In the genomic region with DNA sequence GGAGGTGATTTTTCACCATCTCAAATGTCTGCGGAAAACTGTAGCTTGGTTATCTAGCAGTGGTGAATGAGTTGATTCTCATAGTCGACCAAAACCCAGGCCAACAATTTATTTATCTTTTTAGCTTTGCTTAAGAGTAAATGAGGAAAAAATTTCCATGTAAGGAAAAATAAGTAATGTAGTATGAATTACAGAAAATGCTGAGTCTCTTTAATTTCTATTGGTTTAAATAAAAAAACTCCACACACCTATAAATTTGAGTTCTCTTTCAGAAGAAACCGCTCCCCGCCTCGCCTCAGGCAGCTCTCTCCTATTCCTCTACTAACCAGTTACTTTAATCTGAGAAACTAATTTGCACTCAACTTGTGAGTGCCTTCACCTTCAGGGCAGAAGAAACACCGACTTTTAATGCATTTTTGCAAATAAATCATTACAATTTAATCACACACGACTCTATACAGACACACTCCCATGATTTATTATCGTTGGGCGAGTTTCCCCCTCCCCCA, we compare ENCODE assay signal across 8 cellular contexts. TPM values are rescaled to one million over a fixed set of nuclear protein-coding genes. Genes with fewer than 3 reads are reported as not detected.
A peak's percentile ranks its signal among the peaks of the same experiment; 100 is the strongest.
DNase-seq lines count a peak whose midpoint lies in the region; ATAC-seq and TF ChIP-seq lines count a peak whose summit lies in the region.

No MANE protein-coding gene starts in this region.

- peaks cover 6% of the 10 kb centered on the region for H3K9me3 Mint-ChIP-seq in central memory CD8-positive, alpha-beta T cell
- H3K9me3 Mint-ChIP-seq in naive thymus-derived CD4-positive, alpha-beta T cell = peaks cover 0 to 29% (median 12%) of the 10 kb centered on the region in 11 donors

- CTCF ChIA-PET in naive thymus-derived CD4-positive, alpha-beta T cell (lab: Charles Lee) = no interaction called here
- CTCF ChIA-PET in GM10248 (lab: Yijun Ruan, JAX) = interaction anchor here (1.1 to 4.6 kb wide), 5 partner anchors 11 to 503 kb away, joined by 3 to 22 read pairs (median 4); no protein-coding TSS in a partner anchor

- peak overlapping the region; percentile 98 for H3K4me3 Mint-ChIP-seq in central memory CD8-positive, alpha-beta T cell
- H3K4me3 Mint-ChIP-seq in naive thymus-derived CD4-positive, alpha-beta T cell = peak overlapping the region; percentile 91 to 100 (median 98)

- peaks cover 26 to 37% of the 10 kb centered on the region in 2 donors for H3K4me1 ChIP-seq in naive thymus-derived CD4-positive, alpha-beta T cell (ENCODE audit: control insufficient read depth in 2 of 2, insufficient read depth in 2 of 2, low read length in 2 of 2)

- H3K27ac Mint-ChIP-seq in central memory CD8-positive, alpha-beta T cell (ENCODE audit: low read depth) = peak overlapping the region; percentile 92
- peak overlapping the region; percentile 61 to 96 (median 88) for H3K27ac Mint-ChIP-seq in naive thymus-derived CD4-positive, alpha-beta T cell

- peaks cover 65% of the 10 kb centered on the region for H3K4me1 Mint-ChIP-seq in central memory CD8-positive, alpha-beta T cell
- peaks cover 43 to 84% (median 66%) of the 10 kb centered on the region in 7 donors for H3K4me1 Mint-ChIP-seq in naive thymus-derived CD4-positive, alpha-beta T cell

- peaks cover 41% of the 10 kb centered on the region for H3K27me3 Mint-ChIP-seq in central memory CD8-positive, alpha-beta T cell
- H3K27me3 Mint-ChIP-seq in naive thymus-derived CD4-positive, alpha-beta T cell = peaks cover 39 to 51% (median 46%) of the 10 kb centered on the region in 5 donors

- peaks cover 22% of the 10 kb centered on the region for H3K36me3 Mint-ChIP-seq in central memory CD8-positive, alpha-beta T cell (ENCODE audit: insufficient read depth)
- peaks cover 4 to 30% (median 23%) of the 10 kb centered on the region in 5 donors for H3K36me3 Mint-ChIP-seq in naive thymus-derived CD4-positive, alpha-beta T cell

- H3K27ac ChIP-seq in naive thymus-derived CD4-positive, alpha-beta T cell (ENCODE audit: low read depth, low read length) = no peak overlapping the region

- peaks cover 0 to 3% (median 0%) of the 10 kb centered on the region in 3 experiments for H3K36me3 ChIP-seq in naive thymus-derived CD4-positive, alpha-beta T cell (ENCODE audit: control insufficient read depth in 2 of 3, insufficient read depth in 3 of 3, low read length in 3 of 3)

- peaks cover 18 to 38% of the 10 kb centered on the region in 2 donors for H3K27me3 ChIP-seq in naive thymus-derived CD4-positive, alpha-beta T cell (ENCODE audit: control insufficient read depth in 2 of 2, insufficient read depth in 2 of 2, low read length in 2 of 2)

- H3K4me3 ChIP-seq in naive thymus-derived CD4-positive, alpha-beta T cell (ENCODE audit: low read length) = peak overlapping the region; percentile 90

- TF ChIP-seq CTCF in GM10248 (IDR thresholded peaks at IDR 0.05; ENCODE audit: control extremely low read depth, extremely low read depth, low read depth, missing control alignments) = no peak

- DNase-seq in NCI-H146 treated with DMSO at 0.1 percent for 48 hours (lab: John Stamatoyannopoulos, UW; ENCODE audit: unreplicated experiment) = peak; percentile 68
- DNase-seq in NCI-H146 (lab: John Stamatoyannopoulos, UW) = no peak
- DNase-seq in central memory CD8-positive, alpha-beta T cell (ENCODE audit: low spot score in 2 of 2) = no peak
- DNase-seq in naive thymus-derived CD4-positive, alpha-beta T cell = no peak
- no peak for DNase-seq in germinal center (ENCODE audit: low spot score)
- DNase-seq in GM10248 (ENCODE audit: extremely low spot score) = no peak

- peaks cover 0 to 3% (median 0%) of the 10 kb centered on the region in 3 experiments for H3K9me3 ChIP-seq in naive thymus-derived CD4-positive, alpha-beta T cell (ENCODE audit: control insufficient read depth in 2 of 3, low read length in 3 of 3)

- POLR2A ChIA-PET in naive thymus-derived CD4-positive, alpha-beta T cell (lab: Charles Lee) = interaction anchor here (1.9 to 5.2 kb wide), 2 partner anchors 12 to 535 kb away, joined by 9 to 31 read pairs; a partner anchor contains a TSS
- POLR2A ChIA-PET in GM10248 (lab: Yijun Ruan, JAX) = interaction anchor here (0.6 kb wide), 1 partner anchor 1813 kb away, joined by 5 read pairs; no protein-coding TSS in a partner anchor

- peak; percentile 5 for ATAC-seq in HG03571 (IDR thresholded peaks at IDR 0.05; ENCODE audit: unreplicated experiment)
- ATAC-seq in central memory CD8-positive, alpha-beta T cell (replicated peaks; ENCODE audit: extremely low read depth, poor library complexity, severe bottlenecking) = peak; percentile 11
- ATAC-seq in naive thymus-derived CD4-positive, alpha-beta T cell = peak; percentile 2
- no peak for ATAC-seq in GM21825 (IDR thresholded peaks at IDR 0.05; ENCODE audit: unreplicated experiment)

- intact Hi-C loops in naive thymus-derived CD4-positive, alpha-beta T cell (cut with micrococcal nuclease) = loop anchor here (5.0 to 10.0 kb wide), 3 partner anchors 932 to 1435 kb away; a partner anchor contains a TSS

RNA-seq across cellular contexts. Expression of a gene that starts 0.5 kb away (rescaled TPM):
- 10 to 100 TPM; 30.0 to 45.0 (median 37.4) TPM for total RNA-seq in naive thymus-derived CD4-positive, alpha-beta T cell
- 10 to 100 TPM; 34.0 to 43.1 TPM for polyA plus RNA-seq in naive thymus-derived CD4-positive, alpha-beta T cell

RNA-seq across cellular contexts. Expression of a gene that starts 3.1 kb away (rescaled TPM):
- total RNA-seq in naive thymus-derived CD4-positive, alpha-beta T cell = not detected
- not detected for polyA plus RNA-seq in naive thymus-derived CD4-positive, alpha-beta T cell
